1 cellular context compared by ENCODE assay signal in genomic region chr16:2842340-2843000, GRCh38.
TF ChIP-seq lines count a peak whose summit lies in the region.

No MANE protein-coding gene starts in this region.

TF ChIP-seq in K562, 482 proteins besides CTCF, POLR2A, EP300 and RAD21 (continued from another document):
- no peak for TF ChIP-seq ZNF41 (CRISPR knock-in tag; conservative IDR thresholded peaks at IDR 0.05)
- peak; percentile 39 to 54 for TF ChIP-seq NRF1 (conservative IDR thresholded peaks at IDR 0.05 in 1 of 2, IDR thresholded peaks at IDR 0.05 in 1 of 2)
- TF ChIP-seq NFE2 (IDR thresholded peaks at IDR 0.05; ENCODE audit: low read depth), result 0 out of 2 replicates have a peak, but pooled peaks have one; percentile 31
- TF ChIP-seq CREM (IDR thresholded peaks at IDR 0.05; ENCODE audit: low read depth), result peak; percentile 93
- TF ChIP-seq EHMT2 (IDR thresholded peaks at IDR 0.05), result peak; percentile 80; the same call in 1 of the 2 replicates
- peak; percentile 64 to 98; a peak in 3 of 4 replicates for TF ChIP-seq MAZ (CRISPR knock-in tag; conservative IDR thresholded peaks at IDR 0.05 in 1 of 2, IDR thresholded peaks at IDR 0.05 in 1 of 2)
- TF ChIP-seq C11orf30 (IDR thresholded peaks at IDR 0.05; ENCODE audit: low read depth), result peak; percentile 32; the same call in 1 of the 2 replicates
- no peak for TF ChIP-seq XRCC3 (IDR thresholded peaks at IDR 0.05)
- TF ChIP-seq, protein P1, sequence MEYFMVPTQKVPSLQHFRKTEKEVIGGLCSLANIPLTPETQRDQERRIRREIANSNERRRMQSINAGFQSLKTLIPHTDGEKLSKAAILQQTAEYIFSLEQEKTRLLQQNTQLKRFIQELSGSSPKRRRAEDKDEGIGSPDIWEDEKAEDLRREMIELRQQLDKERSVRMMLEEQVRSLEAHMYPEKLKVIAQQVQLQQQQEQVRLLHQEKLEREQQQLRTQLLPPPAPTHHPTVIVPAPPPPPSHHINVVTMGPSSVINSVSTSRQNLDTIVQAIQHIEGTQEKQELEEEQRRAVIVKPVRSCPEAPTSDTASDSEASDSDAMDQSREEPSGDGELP (CRISPR knock-in tag; IDR thresholded peaks at IDR 0.05; ENCODE audit: borderline replicate concordance), result peak; percentile 68; the same call in 1 of the 2 replicates
- TF ChIP-seq SMAD4 (CRISPR knock-in tag; conservative IDR thresholded peaks at IDR 0.05), result 0 out of 2 replicates have a peak, but pooled peaks have one; percentile 24
- TF ChIP-seq NONO (IDR thresholded peaks at IDR 0.05; ENCODE audit: low read depth in 2 of 2, low read length in 1 of 2), result no peak
- peak in 1 of 2 experiments; percentile 28; a peak in 1 of 4 replicates for TF ChIP-seq HDAC1 (IDR thresholded peaks at IDR 0.05)
- no peak for TF ChIP-seq ZNF280B (CRISPR knock-in tag; IDR thresholded peaks at IDR 0.05)
